In the genomic region with DNA sequence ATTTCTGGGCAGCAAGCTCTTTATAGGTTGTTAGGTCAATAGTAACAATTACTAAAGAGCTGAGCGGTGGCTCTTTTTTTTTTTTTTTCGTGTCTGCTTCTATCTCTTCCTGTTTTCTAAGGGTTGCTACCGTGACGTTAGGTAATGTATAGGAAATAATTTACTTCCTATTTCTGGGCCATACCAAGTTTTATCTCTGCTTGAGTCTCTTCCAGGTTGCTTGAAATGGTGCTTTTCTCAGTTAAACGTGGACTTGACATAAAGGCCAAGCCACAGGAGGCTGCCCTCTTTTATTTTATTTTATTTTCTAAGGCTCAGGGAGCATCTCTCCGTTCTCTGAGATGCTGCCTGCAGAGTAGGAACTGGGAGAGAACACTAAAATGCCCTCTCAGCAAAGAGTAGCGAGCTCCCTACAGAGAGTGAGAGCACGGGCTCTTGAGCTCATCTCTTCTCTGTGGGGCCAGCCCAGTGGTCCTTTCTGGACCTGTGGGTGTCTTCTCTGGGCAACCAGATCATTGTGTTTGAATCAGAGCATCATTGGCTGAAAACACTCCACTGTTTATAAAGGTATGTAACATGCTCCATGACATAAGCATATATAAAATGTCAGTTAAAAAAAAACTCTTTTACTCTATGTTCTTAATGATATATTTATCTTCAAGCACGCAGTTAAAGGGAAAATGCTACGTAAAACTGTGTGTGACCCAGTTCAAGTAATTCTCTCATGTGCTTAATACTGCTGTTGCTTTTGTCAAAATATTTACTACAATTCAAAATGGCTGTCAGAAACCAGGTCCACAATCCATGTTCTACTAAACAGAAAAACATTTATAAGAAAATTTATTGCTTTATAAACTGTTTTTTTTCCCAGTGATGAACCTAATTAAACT, we compare ENCODE assay signal across 1 cellular context.
TF ChIP-seq lines count a peak whose summit lies in the region.

A gene (plus strand): TSS at position 181 of the 890 bp plus-strand sequence. CDS start 27,199 bp downstream, outside the sequence.

TF ChIP-seq in GM23338, 12 proteins besides CTCF, POLR2A, EP300 and RAD21 (continued from another document):
- TF ChIP-seq NANOG (IDR thresholded peaks at IDR 0.05; ENCODE audit: borderline replicate concordance) (no peak), ZNF114 (CRISPR knock-in tag; IDR thresholded peaks at IDR 0.05) (no peak), STAT1 (IDR thresholded peaks at IDR 0.05; ENCODE audit: unreplicated experiment) (no peak), EZH2phosphoT487 (IDR thresholded peaks at IDR 0.05; ENCODE audit: unreplicated experiment) (no peak), POLR2AphosphoS5 (IDR thresholded peaks at IDR 0.05; ENCODE audit: low read depth) (no peak)
- TF ChIP-seq, protein P1, sequence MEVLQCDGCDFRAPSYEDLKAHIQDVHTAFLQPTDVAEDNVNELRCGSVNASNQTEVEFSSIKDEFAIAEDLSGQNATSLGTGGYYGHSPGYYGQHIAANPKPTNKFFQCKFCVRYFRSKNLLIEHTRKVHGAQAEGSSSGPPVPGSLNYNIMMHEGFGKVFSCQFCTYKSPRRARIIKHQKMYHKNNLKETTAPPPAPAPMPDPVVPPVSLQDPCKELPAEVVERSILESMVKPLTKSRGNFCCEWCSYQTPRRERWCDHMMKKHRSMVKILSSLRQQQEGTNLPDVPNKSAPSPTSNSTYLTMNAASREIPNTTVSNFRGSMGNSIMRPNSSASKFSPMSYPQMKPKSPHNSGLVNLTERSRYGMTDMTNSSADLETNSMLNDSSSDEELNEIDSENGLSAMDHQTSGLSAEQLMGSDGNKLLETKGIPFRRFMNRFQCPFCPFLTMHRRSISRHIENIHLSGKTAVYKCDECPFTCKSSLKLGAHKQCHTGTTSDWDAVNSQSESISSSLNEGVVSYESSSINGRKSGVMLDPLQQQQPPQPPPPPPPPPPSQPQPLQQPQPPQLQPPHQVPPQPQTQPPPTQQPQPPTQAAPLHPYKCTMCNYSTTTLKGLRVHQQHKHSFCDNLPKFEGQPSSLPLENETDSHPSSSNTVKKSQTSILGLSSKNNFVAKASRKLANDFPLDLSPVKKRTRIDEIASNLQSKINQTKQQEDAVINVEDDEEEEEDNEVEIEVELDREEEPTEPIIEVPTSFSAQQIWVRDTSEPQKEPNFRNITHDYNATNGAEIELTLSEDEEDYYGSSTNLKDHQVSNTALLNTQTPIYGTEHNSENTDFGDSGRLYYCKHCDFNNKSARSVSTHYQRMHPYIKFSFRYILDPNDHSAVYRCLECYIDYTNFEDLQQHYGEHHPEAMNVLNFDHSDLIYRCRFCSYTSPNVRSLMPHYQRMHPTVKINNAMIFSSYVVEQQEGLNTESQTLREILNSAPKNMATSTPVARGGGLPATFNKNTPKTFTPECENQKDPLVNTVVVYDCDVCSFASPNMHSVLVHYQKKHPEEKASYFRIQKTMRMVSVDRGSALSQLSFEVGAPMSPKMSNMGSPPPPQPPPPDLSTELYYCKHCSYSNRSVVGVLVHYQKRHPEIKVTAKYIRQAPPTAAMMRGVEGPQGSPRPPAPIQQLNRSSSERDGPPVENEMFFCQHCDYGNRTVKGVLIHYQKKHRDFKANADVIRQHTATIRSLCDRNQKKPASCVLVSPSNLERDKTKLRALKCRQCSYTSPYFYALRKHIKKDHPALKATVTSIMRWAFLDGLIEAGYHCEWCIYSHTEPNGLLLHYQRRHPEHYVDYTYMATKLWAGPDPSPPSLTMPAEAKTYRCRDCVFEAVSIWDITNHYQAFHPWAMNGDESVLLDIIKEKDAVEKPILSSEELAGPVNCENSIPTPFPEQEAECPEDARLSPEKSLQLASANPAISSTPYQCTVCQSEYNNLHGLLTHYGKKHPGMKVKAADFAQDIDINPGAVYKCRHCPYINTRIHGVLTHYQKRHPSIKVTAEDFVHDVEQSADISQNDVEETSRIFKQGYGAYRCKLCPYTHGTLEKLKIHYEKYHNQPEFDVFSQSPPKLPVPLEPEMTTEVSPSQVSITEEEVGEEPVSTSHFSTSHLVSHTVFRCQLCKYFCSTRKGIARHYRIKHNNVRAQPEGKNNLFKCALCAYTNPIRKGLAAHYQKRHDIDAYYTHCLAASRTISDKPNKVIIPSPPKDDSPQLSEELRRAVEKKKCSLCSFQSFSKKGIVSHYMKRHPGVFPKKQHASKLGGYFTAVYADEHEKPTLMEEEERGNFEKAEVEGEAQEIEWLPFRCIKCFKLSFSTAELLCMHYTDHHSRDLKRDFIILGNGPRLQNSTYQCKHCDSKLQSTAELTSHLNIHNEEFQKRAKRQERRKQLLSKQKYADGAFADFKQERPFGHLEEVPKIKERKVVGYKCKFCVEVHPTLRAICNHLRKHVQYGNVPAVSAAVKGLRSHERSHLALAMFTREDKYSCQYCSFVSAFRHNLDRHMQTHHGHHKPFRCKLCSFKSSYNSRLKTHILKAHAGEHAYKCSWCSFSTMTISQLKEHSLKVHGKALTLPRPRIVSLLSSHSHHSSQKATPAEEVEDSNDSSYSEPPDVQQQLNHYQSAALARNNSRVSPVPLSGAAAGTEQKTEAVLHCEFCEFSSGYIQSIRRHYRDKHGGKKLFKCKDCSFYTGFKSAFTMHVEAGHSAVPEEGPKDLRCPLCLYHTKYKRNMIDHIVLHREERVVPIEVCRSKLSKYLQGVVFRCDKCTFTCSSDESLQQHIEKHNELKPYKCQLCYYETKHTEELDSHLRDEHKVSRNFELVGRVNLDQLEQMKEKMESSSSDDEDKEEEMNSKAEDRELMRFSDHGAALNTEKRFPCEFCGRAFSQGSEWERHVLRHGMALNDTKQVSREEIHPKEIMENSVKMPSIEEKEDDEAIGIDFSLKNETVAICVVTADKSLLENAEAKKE (CRISPR knock-in tag; IDR thresholded peaks at IDR 0.05): no peak
TF ChIP-seq in GM23338: peak in this region for 0.
